8 cellular contexts compared by ENCODE assay signal in genomic region chr11:122628691-122629555, GRCh38. TPM values are rescaled to one million over a fixed set of nuclear protein-coding genes. Genes with fewer than 3 reads are reported as not detected.
DNase-seq lines count a peak whose midpoint lies in the region; ATAC-seq and TF ChIP-seq lines count a peak whose summit lies in the region.

No MANE protein-coding gene starts in this region.

- TF ChIP-seq CTCF in Loucy (conservative IDR thresholded peaks at IDR 0.05; ENCODE audit: low read length): peak; percentile 94

- H3K4me3 Mint-ChIP-seq in T-cell: no peak overlapping the region
- H3K4me3 Mint-ChIP-seq in activated naive CD8-positive, alpha-beta T cell treated with anti-CD3 and anti-CD28 coated beads, Interleukin-2, amount 50 U/mL, for 24 hours: no peak overlapping the region

- no peaks in the 10 kb centered on the region for H3K27me3 Mint-ChIP-seq in T-cell
- no peaks in the 10 kb centered on the region for H3K27me3 Mint-ChIP-seq in activated naive CD8-positive, alpha-beta T cell treated with anti-CD3 and anti-CD28 coated beads, Interleukin-2, amount 50 U/mL, for 24 hours

- H3K4me1 Mint-ChIP-seq in T-cell: peaks cover 7 to 11% (median 7%) of the 10 kb centered on the region in 3 donors
- H3K4me1 Mint-ChIP-seq in activated naive CD8-positive, alpha-beta T cell treated with anti-CD3 and anti-CD28 coated beads, Interleukin-2, amount 50 U/mL, for 24 hours: peaks cover 9% of the 10 kb centered on the region

- peak overlapping the region; percentile 19 for H3K4me2 ChIP-seq in Loucy (ENCODE audit: low read depth, low read length, poor library complexity, severe bottlenecking)

- POLR2A ChIA-PET in T-cell (lab: Charles Lee): interaction anchor here (0.6 to 0.8 kb wide), 2 partner anchors 12 to 153 kb away, joined by 3 to 8 read pairs; no protein-coding TSS in a partner anchor

- H3K4me3 ChIP-seq in ACC112 (ENCODE audit: low read depth, low read length) (peak overlapping the region; percentile 25; the same call in 1 of the 2 replicates), Loucy (ENCODE audit: low read length, poor library complexity, severe bottlenecking) (no peak overlapping the region)

- H3K9me3 Mint-ChIP-seq in T-cell: no peaks in the 10 kb centered on the region
- H3K9me3 Mint-ChIP-seq in activated naive CD8-positive, alpha-beta T cell treated with anti-CD3 and anti-CD28 coated beads, Interleukin-2, amount 50 U/mL, for 24 hours: no peaks in the 10 kb centered on the region

- H3K36me3 Mint-ChIP-seq in T-cell: no peaks in the 10 kb centered on the region
- H3K36me3 Mint-ChIP-seq in activated naive CD8-positive, alpha-beta T cell treated with anti-CD3 and anti-CD28 coated beads, Interleukin-2, amount 50 U/mL, for 24 hours (ENCODE audit: low read depth): no peaks in the 10 kb centered on the region

- intact Hi-C loops in left cardiac atrium (cut with DNase I): loop anchor here in 1 of 2 donors (2.0 kb wide), 2 partner anchors 152 to 226 kb away; no protein-coding TSS in a partner anchor

- no peak overlapping the region for H3K27ac ChIP-seq in ACC112 (ENCODE audit: low read depth, low read length)

- no peaks in the 10 kb centered on the region for H3K27me3 ChIP-seq in ACC112 (ENCODE audit: insufficient read depth, low read length)
- no peaks in the 10 kb centered on the region for H3K27me3 ChIP-seq in Loucy (ENCODE audit: insufficient read depth, low read length, poor library complexity, severe bottlenecking)

- no peaks in the 10 kb centered on the region for H3F3A ChIP-seq in Loucy (ENCODE audit: low read depth)

- no peaks in the 10 kb centered on the region for H4K20me1 ChIP-seq in Loucy (ENCODE audit: insufficient read depth, low read length, poor library complexity, severe bottlenecking)

- ATAC-seq in GM18498 (IDR thresholded peaks at IDR 0.05; ENCODE audit: unreplicated experiment) (peak; percentile 67), T-cell (replicated peaks in 1 of 4) (peak; percentile 85 to 94 (median 90)), left cardiac atrium (peak; percentile 71 to 89), HG02852 (IDR thresholded peaks at IDR 0.05; ENCODE audit: unreplicated experiment) (no peak)
- peak; percentile 92 for ATAC-seq in activated naive CD8-positive, alpha-beta T cell treated with anti-CD3 and anti-CD28 coated beads, Interleukin-2, amount 50 U/mL, for 24 hours

- H3K36me3 ChIP-seq in ACC112 (ENCODE audit: insufficient read depth, low read length) (no peaks in the 10 kb centered on the region), Loucy (ENCODE audit: insufficient read depth, low read length) (no peaks in the 10 kb centered on the region)

- H2AFZ ChIP-seq in ACC112 (ENCODE audit: low read length, unreplicated experiment) (peak overlapping the region; percentile 95), Loucy (ENCODE audit: low read length) (peak overlapping the region; percentile 71)

- H3K79me2 ChIP-seq in ACC112 (ENCODE audit: control insufficient read depth, insufficient read depth, low read length, unreplicated experiment) (no peaks in the 10 kb centered on the region), Loucy (ENCODE audit: insufficient read depth, low read length) (no peaks in the 10 kb centered on the region)

- H3K4me1 ChIP-seq in ACC112 (ENCODE audit: control insufficient read depth, insufficient read depth, low read length, unreplicated experiment): peaks cover 14% of the 10 kb centered on the region
- H3K4me1 ChIP-seq in Loucy (ENCODE audit: insufficient read depth, low read length, poor library complexity, severe bottlenecking): peaks cover 33% of the 10 kb centered on the region

- H3K27ac Mint-ChIP-seq in T-cell: no peak overlapping the region
- H3K27ac Mint-ChIP-seq in activated naive CD8-positive, alpha-beta T cell treated with anti-CD3 and anti-CD28 coated beads, Interleukin-2, amount 50 U/mL, for 24 hours: peak overlapping the region; percentile 9

- CTCF ChIA-PET in T-cell (lab: Charles Lee): interaction anchor here (0.6 to 4.6 kb wide), 21 partner anchors 9 to 968 kb away, joined by 3 to 57 read pairs (median 5); no protein-coding TSS in a partner anchor

- DNase-seq in T-cell: peak; percentile 7 to 76 (median 61)
- DNase-seq in activated naive CD8-positive, alpha-beta T cell treated with anti-CD3 and anti-CD28 coated beads, Interleukin-2, amount 50 U/mL, for 24 hours: peak; percentile 71
- DNase-seq in left cardiac atrium: peak; percentile 62
- peak; percentile 61 for DNase-seq in retina

- no peaks in the 10 kb centered on the region for H3K9me2 ChIP-seq in Loucy (replicated peaks; ENCODE audit: low read depth, low read length)

- no peak overlapping the region for H3K9ac ChIP-seq in Loucy (ENCODE audit: low read depth, low read length, poor library complexity, severe bottlenecking)

- no peaks in the 10 kb centered on the region for H3K9me3 ChIP-seq in Loucy (ENCODE audit: insufficient read depth, low read depth, low read length)

RNA-seq across cellular contexts. Expression of gene UBASH3B, which starts 26.6 kb away (rescaled TPM):
- total RNA-seq in T-cell (10 to 100 TPM; 29.7 to 44.0 (median 36.8) TPM), left cardiac atrium (1 to 10 TPM; 4.7 to 4.9 TPM)

Comparison
In these comparisons a context has a peak if more than half of its experiments do, and no peak if none do; other contexts are left out.
1. RNA of gene UBASH3B, which starts 26.6 kb away (total RNA-seq): 29.7 to 44.0 TPM in T-cell; 4.7 to 4.9 TPM in left cardiac atrium; every median in the first group is over 4 times any median in the second.
2. Peak in every context shown above with its lines, with median percentiles within 50 percentile points of each other: DNase-seq.